28 cellular contexts compared by ENCODE assay signal in the genomic region with DNA sequence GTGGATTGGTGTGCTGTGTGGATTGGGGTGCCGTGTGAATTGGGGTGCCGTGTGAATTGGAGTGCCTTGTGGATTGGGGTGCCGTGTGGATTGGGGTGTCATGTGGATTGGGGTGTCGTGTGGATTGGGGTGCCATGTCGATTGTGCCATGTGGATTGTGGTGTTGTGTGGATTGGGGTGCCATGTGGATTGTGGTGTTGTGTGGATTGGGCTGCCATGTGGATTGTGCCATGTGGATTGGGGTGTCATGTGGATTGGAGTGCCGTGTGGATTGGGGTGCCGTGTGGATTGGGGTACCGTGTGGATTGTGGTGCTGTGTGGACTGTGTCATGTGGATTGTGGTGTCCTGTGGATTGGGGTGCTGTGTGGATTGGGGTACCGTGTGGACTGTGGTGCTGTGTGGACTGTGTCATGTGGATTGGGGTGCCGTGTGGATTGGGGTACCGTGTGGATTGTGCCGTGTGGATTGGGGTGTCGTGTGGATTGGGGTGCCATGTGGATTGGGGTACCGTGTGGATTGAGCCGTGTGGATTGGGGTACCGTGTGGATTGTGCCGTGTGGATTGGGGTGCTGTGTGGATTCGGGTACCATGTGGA.
"Had no signal": no experiment of that assay in that cellular context is flagged by ENCODE, and none has a peak within 500 bp of the region (broad histone marks: within the 10 kb centered on the region; RNA-seq: fewer than 3 reads in every experiment).

No MANE protein-coding gene starts in this region.

- H3K9me3 Mint-ChIP-seq: stimulated activated effector memory CD8-positive, alpha-beta T cell treated with anti-CD3 and anti-CD28 coated beads, Interleukin-12 subunit alpha, Interleukin-12 subunit beta, amount 100 ng/mL, for 72 hours; type B pancreatic cell had no signal

- H3K4me3 Mint-ChIP-seq: naive thymus-derived CD8-positive, alpha-beta T cell; nephron progenitor cell; stimulated activated effector memory CD8-positive, alpha-beta T cell treated with anti-CD3 and anti-CD28 coated beads, Interleukin-12 subunit alpha, Interleukin-12 subunit beta, amount 100 ng/mL, for 72 hours; type B pancreatic cell had no signal

- H3K27me3 Mint-ChIP-seq: type B pancreatic cell had no signal

- H3K4me1 Mint-ChIP-seq: stimulated activated effector memory CD8-positive, alpha-beta T cell treated with anti-CD3 and anti-CD28 coated beads, Interleukin-12 subunit alpha, Interleukin-12 subunit beta, amount 100 ng/mL, for 72 hours had no signal

- H3K9me3 ChIP-seq: esophagus squamous epithelium, heart right ventricle, left lung, prostate gland, right atrium auricular region, sigmoid colon, stomach, thyroid gland, uterus had no signal

- H2AFZ ChIP-seq: parathyroid adenoma had no signal

- H3K36me3 ChIP-seq: uterus had no signal

- H3K36me3 Mint-ChIP-seq: naive thymus-derived CD8-positive, alpha-beta T cell; stimulated activated effector memory CD8-positive, alpha-beta T cell treated with anti-CD3 and anti-CD28 coated beads, Interleukin-12 subunit alpha, Interleukin-12 subunit beta, amount 100 ng/mL, for 72 hours had no signal

- H3K27ac Mint-ChIP-seq: naive thymus-derived CD8-positive, alpha-beta T cell; nephron progenitor cell; stimulated activated effector memory CD8-positive, alpha-beta T cell treated with anti-CD3 and anti-CD28 coated beads, Interleukin-12 subunit alpha, Interleukin-12 subunit beta, amount 100 ng/mL, for 72 hours; type B pancreatic cell had no signal

- FAIRE-seq: islet of Langerhans had no signal

- ATAC-seq: heart right ventricle; left cardiac atrium; left lung; naive thymus-derived CD8-positive, alpha-beta T cell; stimulated activated effector memory CD8-positive, alpha-beta T cell treated with anti-CD3 and anti-CD28 coated beads, Interleukin-12 subunit alpha, Interleukin-12 subunit beta, amount 100 ng/mL, for 72 hours had no signal

- H3K27ac ChIP-seq: coronary artery, esophagus squamous epithelium, heart right ventricle, left lung, parathyroid adenoma, prostate gland, right atrium auricular region, sigmoid colon, stomach, thyroid gland, uterus had no signal

- H3K9ac ChIP-seq: parathyroid adenoma had no signal

- DNase-seq: dermis blood vessel endothelial cell; effector memory CD4-positive, alpha-beta T cell; erythroblast; esophagus squamous epithelium; foreskin melanocyte; glutamatergic neuron; heart right ventricle; hippocampal formation; left cardiac atrium; left lung; mesendoderm; midbrain; naive thymus-derived CD8-positive, alpha-beta T cell; nephron progenitor cell; stimulated activated CD4-positive, alpha-beta T cell treated with anti-CD3 and anti-CD28 coated beads, Interleukin-2, amount 100 ng/mL, for 24 hours; stimulated activated CD4-positive, alpha-beta T cell treated with anti-CD3 and anti-CD28 coated beads, Interleukin-4, amount 100 ng/mL, for 24 hours; stimulated activated naive CD4-positive, alpha-beta T cell treated with Interleukin-2 at 50 U/mL for 16 hours; stomach; thyroid gland; uterus had no signal

- H3K27me3 ChIP-seq: esophagus squamous epithelium, heart right ventricle, left lung, right atrium auricular region, sigmoid colon, stomach, thyroid gland, uterus had no signal

- H3K4me1 ChIP-seq: esophagus squamous epithelium, heart right ventricle, left lung, parathyroid adenoma, prostate gland, right atrium auricular region, sigmoid colon, stomach, thyroid gland, uterus had no signal

- H3K79me2 ChIP-seq: parathyroid adenoma had no signal

- H3K4me3 ChIP-seq: coronary artery, esophagus squamous epithelium, heart right ventricle, left lung, prostate gland, right atrium auricular region, sigmoid colon, stomach, thyroid gland, uterus had no signal
